In the genomic region with DNA sequence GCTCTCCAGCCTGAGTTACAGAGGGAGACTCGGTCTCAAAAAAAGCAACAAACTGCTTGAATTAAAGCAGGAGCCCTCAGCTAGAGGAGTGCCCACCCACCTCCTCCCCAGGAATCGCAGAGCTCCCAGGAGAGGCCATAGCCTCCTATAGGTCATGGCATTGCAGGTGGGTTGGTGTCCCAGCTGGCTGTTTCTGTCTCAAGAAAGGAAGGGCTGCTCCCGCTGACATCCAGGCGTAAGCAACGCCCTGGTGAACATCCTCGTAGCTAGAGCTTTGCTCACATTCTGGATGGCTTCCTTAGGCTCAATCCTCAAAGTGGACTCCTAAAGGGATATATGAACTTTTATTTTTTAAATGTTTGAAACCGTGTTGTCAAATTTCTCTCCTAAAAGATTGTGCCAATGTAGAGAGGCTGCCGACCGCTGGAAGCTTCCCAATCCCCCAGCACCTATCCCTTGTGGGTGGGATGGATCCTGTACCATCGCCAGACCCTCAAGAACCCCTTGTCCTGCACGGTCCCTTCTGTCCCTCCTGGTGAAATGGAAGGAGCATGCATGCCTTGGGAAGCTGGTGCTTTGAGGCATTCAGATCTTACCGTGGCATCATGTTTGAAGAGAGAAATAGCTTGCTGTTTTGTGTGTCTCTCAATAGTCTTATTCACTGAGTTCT, we compare ENCODE assay signal across 14 cellular contexts. TPM values are rescaled to one million over a fixed set of nuclear protein-coding genes. Genes with fewer than 3 reads are reported as not detected.
DNase-seq lines count a peak whose midpoint lies in the region; ATAC-seq and TF ChIP-seq lines count a peak whose summit lies in the region.
"Had no signal": no experiment of that assay in that cellular context is flagged by ENCODE, and none has a peak within 500 bp of the region (broad histone marks: within the 10 kb centered on the region; RNA-seq: fewer than 3 reads in every experiment).

No MANE protein-coding gene starts in this region.

- H3K36me3 Mint-ChIP-seq in activated naive CD4-positive, alpha-beta T cell treated with anti-CD3 and anti-CD28 coated beads, Interleukin-2, amount 10 ng/mL, durations not matched to agents 7 days and 5 days, result peaks cover 75% of the 10 kb centered on the region
- peaks cover 49% of the 10 kb centered on the region for H3K36me3 Mint-ChIP-seq in activated B cell treated with CpG ODN at 0.5 μM for 24 hours (ENCODE audit: low read depth)
- H3K36me3 Mint-ChIP-seq in effector memory CD8-positive, alpha-beta T cell (ENCODE audit: insufficient read depth), result peaks cover 49% of the 10 kb centered on the region
- H3K36me3 Mint-ChIP-seq in stimulated activated naive B cell treated with anti-CD40 and anti-IgM and Interleukin-4, amounts not matched to agents 10 μg/mL and 1 μg/mL and 100 μg/mL, for 72 hours, result peaks cover 55 to 70% of the 10 kb centered on the region in 2 donors

- POLR2A ChIA-PET in activated B cell treated with CpG ODN at 0.5 μM for 24 hours (lab: Charles Lee), result interaction anchor here (0.6 to 4.0 kb wide), 10 partner anchors 9 to 798 kb away, joined by 3 to 19 read pairs (median 4); no protein-coding TSS in a partner anchor

- H3K27ac Mint-ChIP-seq in activated naive CD4-positive, alpha-beta T cell treated with anti-CD3 and anti-CD28 coated beads, Interleukin-2, amount 10 ng/mL, durations not matched to agents 7 days and 5 days, result peak overlapping the region; percentile 84
- H3K27ac Mint-ChIP-seq in activated B cell treated with CpG ODN at 0.5 μM for 24 hours, result peak overlapping the region; percentile 71
- H3K27ac Mint-ChIP-seq in effector memory CD8-positive, alpha-beta T cell, result peak overlapping the region; percentile 90 to 97
- peak overlapping the region; percentile 14 for H3K27ac Mint-ChIP-seq in stimulated activated naive B cell treated with anti-CD40 and anti-IgM and Interleukin-4, amounts not matched to agents 10 μg/mL and 1 μg/mL and 100 μg/mL, for 72 hours

- no peak for ATAC-seq in activated B cell treated with CpG ODN at 0.5 μM for 24 hours (ENCODE audit: low read depth)
- no peak for ATAC-seq in effector memory CD8-positive, alpha-beta T cell (replicated peaks)
- ATAC-seq in stimulated activated naive B cell treated with anti-CD40 and anti-IgM and Interleukin-4, amounts not matched to agents 10 μg/mL and 1 μg/mL and 100 μg/mL, for 72 hours (replicated peaks), result no peak

- DNase-seq in activated naive CD4-positive, alpha-beta T cell treated with anti-CD3 and anti-CD28 coated beads, Interleukin-2, amount 10 ng/mL, durations not matched to agents 7 days and 5 days, result no peak
- DNase-seq in activated naive CD4-positive, alpha-beta T cell treated with Interleukin-2 at 50 U/mL for 16 hours, result no peak
- DNase-seq in activated B cell treated with CpG ODN at 0.5 μM for 24 hours (no peak), NCI-H524 treated with DMSO at 0.1 percent for 48 hours (lab: John Stamatoyannopoulos, UW) (no peak), putamen (ENCODE audit: low spot score) (no peak), G401 (ENCODE audit: low spot score) (no peak)
- DNase-seq in effector memory CD8-positive, alpha-beta T cell, result no peak
- no peak for DNase-seq in stimulated activated naive B cell treated with anti-CD40 and anti-IgM and Interleukin-4, amounts not matched to agents 10 μg/mL and 1 μg/mL and 100 μg/mL, for 72 hours
- DNase-seq: Caco-2, MG63, NCI-H1694, NCI-H446 had no signal

- H3K27me3 Mint-ChIP-seq in activated naive CD4-positive, alpha-beta T cell treated with anti-CD3 and anti-CD28 coated beads, Interleukin-2, amount 10 ng/mL, durations not matched to agents 7 days and 5 days, result no peaks in the 10 kb centered on the region
- no peaks in the 10 kb centered on the region for H3K27me3 Mint-ChIP-seq in activated B cell treated with CpG ODN at 0.5 μM for 24 hours
- no peaks in the 10 kb centered on the region for H3K27me3 Mint-ChIP-seq in effector memory CD8-positive, alpha-beta T cell
- H3K27me3 Mint-ChIP-seq in stimulated activated naive B cell treated with anti-CD40 and anti-IgM and Interleukin-4, amounts not matched to agents 10 μg/mL and 1 μg/mL and 100 μg/mL, for 72 hours, result no peaks in the 10 kb centered on the region

- in situ Hi-C loops in G401 (cut with HindIII; ENCODE audit: low sequenced_read_pairs), result no loop called here

- CTCF ChIA-PET in activated naive CD4-positive, alpha-beta T cell treated with anti-CD3 and anti-CD28 coated beads, Interleukin-2, amount 10 ng/mL, durations not matched to agents 7 days and 5 days (lab: Charles Lee), result interaction anchor here (1.8 kb wide), 1 partner anchor 10 kb away, joined by 4 read pairs; no protein-coding TSS in a partner anchor
- CTCF ChIA-PET in activated B cell treated with CpG ODN at 0.5 μM for 24 hours (lab: Charles Lee), result interaction anchor here (0.8 to 1.2 kb wide), 2 partner anchors 30 to 31 kb away, joined by 4 to 5 read pairs; no protein-coding TSS in a partner anchor

- TF ChIP-seq CTCF in activated B cell treated with CpG ODN at 0.5 μM for 24 hours (IDR thresholded peaks at IDR 0.05), result no peak

- intact Hi-C loops in activated B cell treated with CpG ODN at 0.5 μM for 24 hours (cut with micrococcal nuclease), result no loop called here

- no peaks in the 10 kb centered on the region for H3K9me3 Mint-ChIP-seq in activated naive CD4-positive, alpha-beta T cell treated with anti-CD3 and anti-CD28 coated beads, Interleukin-2, amount 10 ng/mL, durations not matched to agents 7 days and 5 days
- no peaks in the 10 kb centered on the region for H3K9me3 Mint-ChIP-seq in activated B cell treated with CpG ODN at 0.5 μM for 24 hours
- no peaks in the 10 kb centered on the region for H3K9me3 Mint-ChIP-seq in effector memory CD8-positive, alpha-beta T cell
- H3K9me3 Mint-ChIP-seq in stimulated activated naive B cell treated with anti-CD40 and anti-IgM and Interleukin-4, amounts not matched to agents 10 μg/mL and 1 μg/mL and 100 μg/mL, for 72 hours, result no peaks in the 10 kb centered on the region
- H3K9me3 Mint-ChIP-seq: neural crest cell had no signal

- peak overlapping the region; percentile 28 for H3K4me3 Mint-ChIP-seq in activated naive CD4-positive, alpha-beta T cell treated with anti-CD3 and anti-CD28 coated beads, Interleukin-2, amount 10 ng/mL, durations not matched to agents 7 days and 5 days
- H3K4me3 Mint-ChIP-seq in activated B cell treated with CpG ODN at 0.5 μM for 24 hours, result peak overlapping the region; percentile 19
- peak overlapping the region; percentile 75 to 91 for H3K4me3 Mint-ChIP-seq in effector memory CD8-positive, alpha-beta T cell
- H3K4me3 Mint-ChIP-seq in stimulated activated naive B cell treated with anti-CD40 and anti-IgM and Interleukin-4, amounts not matched to agents 10 μg/mL and 1 μg/mL and 100 μg/mL, for 72 hours, result no peak overlapping the region
- H3K4me3 Mint-ChIP-seq: neural crest cell had no signal

- peaks cover 89% of the 10 kb centered on the region for H3K4me1 Mint-ChIP-seq in activated naive CD4-positive, alpha-beta T cell treated with anti-CD3 and anti-CD28 coated beads, Interleukin-2, amount 10 ng/mL, durations not matched to agents 7 days and 5 days
- peaks cover 85% of the 10 kb centered on the region for H3K4me1 Mint-ChIP-seq in activated B cell treated with CpG ODN at 0.5 μM for 24 hours
- H3K4me1 Mint-ChIP-seq in effector memory CD8-positive, alpha-beta T cell (ENCODE audit: low read depth in 2 of 2), result peaks cover 77 to 80% of the 10 kb centered on the region in 2 donors
- H3K4me1 Mint-ChIP-seq in stimulated activated naive B cell treated with anti-CD40 and anti-IgM and Interleukin-4, amounts not matched to agents 10 μg/mL and 1 μg/mL and 100 μg/mL, for 72 hours, result peaks cover 53 to 83% of the 10 kb centered on the region in 2 donors

RNA-seq across cellular contexts. Expression of a gene that starts 5.9 kb away (rescaled TPM):
- 296 and 372 TPM in 2 replicates for total RNA-seq in activated B cell treated with CpG ODN at 0.5 μM for 24 hours
- total RNA-seq in G401 (2014; rRNA removed; shearing (Covaris generic)), result 0.07 TPM in 1 of 2 replicates, not detected in the other

RNA-seq across cellular contexts. Expression of a gene that starts 33.5 kb away (rescaled TPM):
- total RNA-seq in activated B cell treated with CpG ODN at 0.5 μM for 24 hours, result 1.0 and 1.4 TPM in 2 replicates
- not detected in 2 replicates for total RNA-seq in G401 (2014; rRNA removed; shearing (Covaris generic))
- total RNA-seq: Caco-2, neural crest cell, renal cortical epithelial cell had no signal

Comparison
In these comparisons a context has a peak if more than half of its experiments do, and no peak if none do; other contexts are left out.
1. H3K27ac Mint-ChIP-seq: peak in every context shown above with its lines; median percentile 94 in effector memory CD8-positive, alpha-beta T cell; 84 in activated naive CD4-positive, alpha-beta T cell treated with anti-CD3 and anti-CD28 coated beads, Interleukin-2, amount 10 ng/mL, durations not matched to agents 7 days and 5 days; 71 in activated B cell treated with CpG ODN at 0.5 μM for 24 hours; 14 in stimulated activated naive B cell treated with anti-CD40 and anti-IgM and Interleukin-4, amounts not matched to agents 10 μg/mL and 1 μg/mL and 100 μg/mL, for 72 hours.
2. H3K4me3 Mint-ChIP-seq: peak in activated naive CD4-positive, alpha-beta T cell treated with anti-CD3 and anti-CD28 coated beads, Interleukin-2, amount 10 ng/mL, durations not matched to agents 7 days and 5 days (single experiment), activated B cell treated with CpG ODN at 0.5 μM for 24 hours (single experiment) and effector memory CD8-positive, alpha-beta T cell (2 of 2); none in stimulated activated naive B cell treated with anti-CD40 and anti-IgM and Interleukin-4, amounts not matched to agents 10 μg/mL and 1 μg/mL and 100 μg/mL, for 72 hours (0 of 2).
3. RNA of a gene that starts 5.9 kb away (total RNA-seq): 296 to 372 TPM in activated B cell treated with CpG ODN at 0.5 μM for 24 hours; 0.07 TPM in G401; every median in the first group is over 100 times any median in the second.